32 cellular contexts compared by ENCODE assay signal in the genomic region with DNA sequence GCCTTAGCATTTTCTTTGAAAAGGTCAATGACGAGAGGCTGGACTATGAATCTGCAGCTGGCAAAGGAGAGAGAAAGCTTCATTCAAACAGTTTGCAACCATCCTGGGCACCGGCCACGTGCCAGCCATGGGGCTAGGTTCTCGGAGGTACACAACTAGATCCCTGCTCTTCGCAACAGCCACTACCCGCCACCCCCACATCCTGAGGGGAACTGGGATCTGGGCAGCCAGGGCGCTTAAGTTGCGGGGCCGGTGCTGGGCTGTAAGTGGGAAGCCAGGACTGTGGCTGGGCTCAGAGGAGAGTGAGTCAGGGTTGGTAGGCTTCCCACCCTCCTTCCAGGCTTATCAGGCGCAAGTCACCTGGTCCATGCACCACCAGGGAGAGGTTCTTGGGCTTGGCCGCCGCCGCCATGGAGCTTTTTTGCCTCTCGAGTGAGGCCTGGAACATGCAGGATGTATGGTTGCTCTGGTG.
"Had no signal": no experiment of that assay in that cellular context is flagged by ENCODE, and none has a peak within 500 bp of the region (broad histone marks: within the 10 kb centered on the region; RNA-seq: fewer than 3 reads in every experiment).

No MANE protein-coding gene starts in this region.

- H3K4me3 ChIP-seq: body of pancreas had no signal

- H3K9me3 ChIP-seq: body of pancreas had no signal

- H3K4me1 ChIP-seq: body of pancreas had no signal

- FAIRE-seq: colon, endometrium, endothelial cell of umbilical vein, frontal cortex had no signal

- ATAC-seq: activated CD4-positive, alpha-beta T cell treated with anti-CD3 and anti-CD28 coated beads for 36 hours; activated CD4-positive, CD25-positive, alpha-beta regulatory T cell treated with anti-CD3 and anti-CD28 coated beads, Interleukin-2, amount 50 U/mL, for 24 hours; activated CD8-positive, alpha-beta memory T cell treated with anti-CD3 and anti-CD28 coated beads, Interleukin-2, amount 10 ng/mL, durations not matched to agents 7 days and 5 days; activated CD8-positive, alpha-beta T cell treated with anti-CD3 and anti-CD28 coated beads, Interleukin-2, amount 10 ng/mL, durations not matched to agents 7 days and 5 days; activated naive CD4-positive, alpha-beta T cell treated with anti-CD3 and anti-CD28 coated beads, Interleukin-2, amount 50 U/mL, for 72 hours; body of pancreas; T-helper 17 cell had no signal

- H3K27me3 ChIP-seq: body of pancreas had no signal

- DNase-seq: activated B cell treated with CpG ODN at 0.5 μM for 24 hours; activated CD4-positive, alpha-beta memory T cell treated with anti-CD3 and anti-CD28 coated beads for 36 hours; activated CD4-positive, alpha-beta T cell treated with anti-CD3 and anti-CD28 coated beads for 36 hours; activated CD4-positive, alpha-beta T cell treated with anti-CD3 and anti-CD28 coated beads, Interleukin-2, amount 10 ng/mL, durations not matched to agents 24 days and 14 days; activated CD8-positive, alpha-beta memory T cell treated with anti-CD3 and anti-CD28 coated beads, Interleukin-2, amount 10 ng/mL, durations not matched to agents 7 days and 5 days; activated CD8-positive, alpha-beta memory T cell treated with anti-CD3 and anti-CD28 coated beads, Interleukin-2, amount 50 U/mL, for 4 hours; activated CD8-positive, alpha-beta T cell treated with anti-CD3 and anti-CD28 coated beads, Interleukin-2, amount 10 ng/mL, durations not matched to agents 7 days and 5 days; activated gamma-delta T cell; activated naive CD4-positive, alpha-beta T cell; activated naive CD4-positive, alpha-beta T cell treated with anti-CD3 and anti-CD28 coated beads, Interleukin-2, amount 10 ng/mL, durations not matched to agents 7 days and 5 days; activated naive CD8-positive, alpha-beta T cell treated with anti-CD3 and anti-CD28 coated beads, Interleukin-2, amount 10 ng/mL, durations not matched to agents 7 days and 5 days; activated T-cell treated with anti-CD3 and anti-CD28 coated beads, Interleukin-2, amount 50 U/mL, for 1 hour; activated T-cell treated with anti-CD3 and anti-CD28 coated beads, Interleukin-2, amount 50 U/mL, for 48 hours; amniotic stem cell; anterior cingulate cortex; body of pancreas; caudate nucleus; cortex of kidney; effector CD8-positive, alpha-beta T cell; foreskin fibroblast; head of caudate nucleus; T-helper 1 cell; T-helper 17 cell; T1000; WERI-Rb-1 had no signal

- H3K27ac ChIP-seq: body of pancreas, epithelial cell of prostate, WERI-Rb-1 had no signal

- H3K36me3 ChIP-seq: WERI-Rb-1 had no signal
